Comparison of ENCODE assay signal across 1 cellular context in the genomic region with DNA sequence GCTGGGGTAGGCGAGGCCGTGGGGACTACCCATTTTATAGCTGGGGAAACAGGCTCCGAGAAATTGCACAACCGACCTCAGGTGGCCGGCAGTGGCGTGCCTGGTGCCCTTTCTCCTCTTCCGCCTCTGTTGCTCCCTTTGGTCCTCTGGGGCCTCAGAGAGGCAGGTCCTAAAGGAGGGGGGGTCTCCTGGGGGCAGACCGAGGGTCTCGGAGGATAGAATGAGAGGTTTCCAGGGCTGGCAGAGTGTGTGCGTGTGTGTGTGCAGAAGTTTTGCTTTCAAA.
TF ChIP-seq lines count a peak whose summit lies in the region.

No MANE protein-coding gene starts in this region.

TF ChIP-seq in H1, 55 proteins besides CTCF, POLR2A, EP300 and RAD21:
- TF ChIP-seq GABPA (IDR thresholded peaks at IDR 0.05; ENCODE audit: borderline replicate concordance, insufficient read depth, low read length) (no peak), POLR2AphosphoS5 (IDR thresholded peaks at IDR 0.05; ENCODE audit: low read depth, low read length) (no peak), RXRA (IDR thresholded peaks at IDR 0.05; ENCODE audit: insufficient read depth, low read depth, low read length) (no peak), TCF12 (IDR thresholded peaks at IDR 0.05; ENCODE audit: low read depth, low read length) (no peak), CEBPB (IDR thresholded peaks at IDR 0.05; ENCODE audit: low read depth, low read length) (0 out of 2 replicates have a peak, but pooled peaks have one; percentile 5), TBP (IDR thresholded peaks at IDR 0.05; ENCODE audit: low read depth, low read length) (no peak)
